8 cellular contexts compared by ENCODE assay signal in genomic region chr1:2322065-2322571, GRCh38.
DNase-seq lines count a peak whose midpoint lies in the region; ATAC-seq lines count a peak whose summit lies in the region.

No MANE protein-coding gene starts in this region.

- H3K36me3 Mint-ChIP-seq in activated naive CD4-positive, alpha-beta T cell treated with anti-CD3 and anti-CD28 coated beads for 36 hours (ENCODE audit: low read depth) = no peaks in the 10 kb centered on the region

- DNase-seq in Right ventricle myocardium inferior (ENCODE audit: missing footprints) (peak; percentile 86), cardiac septum (ENCODE audit: low spot score) (no peak), fibroblast of peridontal ligament (ENCODE audit: extremely low read depth) (peak; percentile 91), myocyte (ENCODE audit: low read depth) (peak; percentile 92), GDM1 (lab: John Stamatoyannopoulos, UW) (no peak), NCI-H524 treated with DMSO at 0.1 percent for 48 hours (lab: John Stamatoyannopoulos, UW) (no peak), NCI-H128 (lab: John Stamatoyannopoulos, UW; ENCODE audit: unreplicated experiment) (no peak)
- no peak for DNase-seq in activated naive CD4-positive, alpha-beta T cell treated with anti-CD3 and anti-CD28 coated beads for 36 hours

- peak; percentile 67 for ATAC-seq in Right ventricle myocardium inferior

- H3K27me3 Mint-ChIP-seq in activated naive CD4-positive, alpha-beta T cell treated with anti-CD3 and anti-CD28 coated beads for 36 hours (ENCODE audit: low read depth) = peaks cover 3% of the 10 kb centered on the region

- no peaks in the 10 kb centered on the region for H3K9me3 Mint-ChIP-seq in activated naive CD4-positive, alpha-beta T cell treated with anti-CD3 and anti-CD28 coated beads for 36 hours

- CTCF ChIA-PET in activated naive CD4-positive, alpha-beta T cell treated with anti-CD3 and anti-CD28 coated beads for 36 hours (lab: Charles Lee) = no interaction called here

- no peak overlapping the region for H3K27ac Mint-ChIP-seq in activated naive CD4-positive, alpha-beta T cell treated with anti-CD3 and anti-CD28 coated beads for 36 hours

- intact Hi-C loops in Right ventricle myocardium inferior (cut with DNase I) = no loop called here
- intact Hi-C loops in cardiac septum (cut with DNase I) = no loop called here
- intact Hi-C loops in activated naive CD4-positive, alpha-beta T cell treated with anti-CD3 and anti-CD28 coated beads for 36 hours (cut with micrococcal nuclease) = no loop called here

- H3K4me3 Mint-ChIP-seq in activated naive CD4-positive, alpha-beta T cell treated with anti-CD3 and anti-CD28 coated beads for 36 hours = no peak overlapping the region

- H3K4me1 Mint-ChIP-seq in activated naive CD4-positive, alpha-beta T cell treated with anti-CD3 and anti-CD28 coated beads for 36 hours (ENCODE audit: low read depth) = no peaks in the 10 kb centered on the region

Comparison
In these comparisons a context has a peak if more than half of its experiments do, and no peak if none do; other contexts are left out.
1. DNase-seq: peak in Right ventricle myocardium inferior (single experiment), fibroblast of peridontal ligament (single experiment) and myocyte (single experiment); none in cardiac septum (single experiment), GDM1 (single experiment), NCI-H524 treated with DMSO at 0.1 percent for 48 hours (single experiment), NCI-H128 (single experiment) and activated naive CD4-positive, alpha-beta T cell treated with anti-CD3 and anti-CD28 coated beads for 36 hours (single experiment).